In the genomic region with DNA sequence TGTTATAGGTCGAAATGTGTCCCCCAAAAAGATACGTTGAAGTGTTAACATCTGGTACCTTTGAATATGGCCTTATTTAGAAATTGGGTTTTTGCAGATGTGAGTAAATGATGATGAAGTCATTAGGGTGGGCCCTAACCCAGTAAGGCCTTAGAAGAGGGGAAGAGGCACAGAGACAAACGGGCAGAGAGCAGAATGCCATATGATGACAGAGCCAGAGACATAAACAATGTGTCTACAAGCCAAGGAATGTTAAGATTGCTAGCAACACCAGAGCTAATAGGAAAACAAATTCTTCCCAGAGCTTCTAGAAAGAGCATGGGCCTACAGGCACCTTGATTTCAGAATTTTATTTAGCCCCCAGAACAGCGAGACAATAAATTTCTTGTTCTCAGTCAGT, we compare ENCODE assay signal across 18 cellular contexts.
DNase-seq lines count a peak whose midpoint lies in the region; TF ChIP-seq lines count a peak whose summit lies in the region.
"Had no signal": no experiment of that assay in that cellular context is flagged by ENCODE, and none has a peak within 500 bp of the region (broad histone marks: within the 10 kb centered on the region; RNA-seq: fewer than 3 reads in every experiment).

No MANE protein-coding gene starts in this region.

- H3K4me1 Mint-ChIP-seq in MCF 10A (ENCODE audit: insufficient read depth, unreplicated experiment): no peaks in the 10 kb centered on the region
- H3K4me1 Mint-ChIP-seq: IgD-negative memory B cell had no signal

- CTCF ChIA-PET in MCF 10A (lab: Yijun Ruan, JAX): interaction anchor here (0.6 kb wide), 2 partner anchors 120 to 419 kb away, joined by 3 to 4 read pairs; no protein-coding TSS in a partner anchor

- no peak for DNase-seq in MCF 10A (ENCODE audit: unreplicated experiment)
- DNase-seq in breast epithelium (ENCODE audit: low spot score in 2 of 2): no peak
- DNase-seq in cardiac fibroblast (ENCODE audit: low read depth in 2 of 2): peak; percentile 19 to 49
- peak; percentile 39 for DNase-seq in fibroblast of villous mesenchyme (ENCODE audit: low read depth)
- DNase-seq in smooth muscle cell (lab: John Stamatoyannopoulos, UW; ENCODE audit: unreplicated experiment): no peak
- no peak for DNase-seq in BE2C
- DNase-seq in suprapubic skin (ENCODE audit: low spot score in 2 of 2): no peak
- DNase-seq in effector CD8-positive, alpha-beta T cell (lab: John Stamatoyannopoulos, UW): no peak
- DNase-seq: COR-L47; NCI-H1436 treated with DMSO at 0.1 percent for 48 hours; NCI-H2081; NCI-H526; NK-92 treated with Interleukin-12 subunit alpha and Interleukin-12 subunit beta, amount 100 ng/mL, for 24 hours; OCI-M1; RPMI8226 had no signal

- TF ChIP-seq POLR2A in breast epithelium (IDR thresholded peaks at IDR 0.05): no peak
- no peak for TF ChIP-seq POLR2A in suprapubic skin (IDR thresholded peaks at IDR 0.05)

- no peak for TF ChIP-seq EP300 in suprapubic skin (IDR thresholded peaks at IDR 0.05)

- 57% methylated on average over 4 of the region's 4 CpGs for WGBS in smooth muscle cell (ENCODE audit: low lambda C conversion rate)
- WGBS in suprapubic skin: 73% methylated on average over 4 of the region's 4 CpGs

- H3K4me1 ChIP-seq in breast epithelium (no peaks in the 10 kb centered on the region), smooth muscle cell (ENCODE audit: low read depth) (no peaks in the 10 kb centered on the region), BE2C (no peaks in the 10 kb centered on the region), suprapubic skin (no peaks in the 10 kb centered on the region)
- H3K4me1 ChIP-seq: BLaER1 treated with 17β-estradiol and CSF1 and Interleukin-3, amounts not matched to agents 10 nM and 100 nM had no signal

- no peaks in the 10 kb centered on the region for H3F3A ChIP-seq in smooth muscle cell (ENCODE audit: low read depth)

- no peak overlapping the region for H3K4me2 ChIP-seq in smooth muscle cell
- H3K4me2 ChIP-seq: BLaER1 treated with 17β-estradiol and CSF1 and Interleukin-3, amounts not matched to agents 10 nM and 100 nM had no signal

- H3K27me3 ChIP-seq in breast epithelium (no peaks in the 10 kb centered on the region), smooth muscle cell (ENCODE audit: low read depth) (no peaks in the 10 kb centered on the region), BE2C (no peaks in the 10 kb centered on the region), suprapubic skin (no peaks in the 10 kb centered on the region)
- H3K27me3 ChIP-seq: BLaER1 treated with 17β-estradiol and CSF1 and Interleukin-3, amounts not matched to agents 10 nM and 100 nM had no signal

- intact Hi-C loops in MCF 10A (cut with micrococcal nuclease): no loop called here
- intact Hi-C loops in breast epithelium (cut with DNase I; ENCODE audit: low total_unique reads): no loop called here

- H3K9ac ChIP-seq in smooth muscle cell (ENCODE audit: low read depth): no peak overlapping the region
- H3K9ac ChIP-seq: BLaER1 treated with 17β-estradiol and CSF1 and Interleukin-3, amounts not matched to agents 10 nM and 100 nM had no signal

- H2AFZ ChIP-seq in smooth muscle cell (ENCODE audit: low read depth): peak overlapping the region; percentile 64

- H3K27ac Mint-ChIP-seq in MCF 10A (ENCODE audit: low read depth, unreplicated experiment): peak overlapping the region; percentile 23
- H3K27ac Mint-ChIP-seq: IgD-negative memory B cell had no signal

- H3K4me3 ChIP-seq in breast epithelium: no peak overlapping the region
- no peak overlapping the region for H3K4me3 ChIP-seq in cardiac fibroblast (replicated peaks in 1 of 2; ENCODE audit: low read depth in 2 of 2, low read length in 2 of 2)
- H3K4me3 ChIP-seq in fibroblast of villous mesenchyme (ENCODE audit: low read depth, low read length): no peak overlapping the region
- no peak overlapping the region for H3K4me3 ChIP-seq in smooth muscle cell
- H3K4me3 ChIP-seq in BE2C (ENCODE audit: low read depth, low read length): no peak overlapping the region
- no peak overlapping the region for H3K4me3 ChIP-seq in suprapubic skin
- H3K4me3 ChIP-seq: BLaER1 treated with 17β-estradiol and CSF1 and Interleukin-3, amounts not matched to agents 10 nM and 100 nM had no signal

- POLR2A ChIA-PET in MCF 10A (lab: Yijun Ruan, JAX): no interaction called here

- no peaks in the 10 kb centered on the region for H3K79me2 ChIP-seq in smooth muscle cell (ENCODE audit: low read depth)

- H3K9me3 Mint-ChIP-seq in MCF 10A (ENCODE audit: unreplicated experiment): no peaks in the 10 kb centered on the region

- H3K36me3 ChIP-seq in breast epithelium (no peaks in the 10 kb centered on the region), smooth muscle cell (ENCODE audit: low read depth) (no peaks in the 10 kb centered on the region), BE2C (no peaks in the 10 kb centered on the region), suprapubic skin (no peaks in the 10 kb centered on the region)
- H3K36me3 ChIP-seq: BLaER1 treated with 17β-estradiol and CSF1 and Interleukin-3, amounts not matched to agents 10 nM and 100 nM had no signal

- H3K9me3 ChIP-seq in breast epithelium: no peaks in the 10 kb centered on the region
- H3K9me3 ChIP-seq in smooth muscle cell (replicated peaks; ENCODE audit: low read depth): no peaks in the 10 kb centered on the region
- H3K9me3 ChIP-seq in BE2C: no peaks in the 10 kb centered on the region
- peaks cover 3% of the 10 kb centered on the region for H3K9me3 ChIP-seq in suprapubic skin
- H3K9me3 ChIP-seq: BLaER1 treated with 17β-estradiol and CSF1 and Interleukin-3, amounts not matched to agents 10 nM and 100 nM had no signal

- no peak overlapping the region for H3K27ac ChIP-seq in breast epithelium
- H3K27ac ChIP-seq in smooth muscle cell (ENCODE audit: low read depth): peak overlapping the region; percentile 59
- no peak overlapping the region for H3K27ac ChIP-seq in suprapubic skin
- H3K27ac ChIP-seq: 22Rv1; BLaER1 treated with 17β-estradiol and CSF1 and Interleukin-3, amounts not matched to agents 10 nM and 100 nM had no signal

- H4K20me1 ChIP-seq in smooth muscle cell (ENCODE audit: low read depth): no peaks in the 10 kb centered on the region
- H4K20me1 ChIP-seq: BLaER1 treated with 17β-estradiol and CSF1 and Interleukin-3, amounts not matched to agents 10 nM and 100 nM had no signal

- no TSS peak for BruUV-seq in MCF 10A (replicated peaks; lab: Mats Ljungman, UMichigan)

- H3K27me3 Mint-ChIP-seq in MCF 10A (ENCODE audit: insufficient read depth, unreplicated experiment): no peaks in the 10 kb centered on the region
- H3K27me3 Mint-ChIP-seq: IgD-negative memory B cell had no signal

- H3K4me3 Mint-ChIP-seq in MCF 10A (ENCODE audit: unreplicated experiment): no peak overlapping the region
- H3K4me3 Mint-ChIP-seq: IgD-negative memory B cell had no signal

- no peak for TF ChIP-seq CTCF in MCF 10A (IDR thresholded peaks at IDR 0.05; ENCODE audit: unreplicated experiment)
- TF ChIP-seq CTCF in breast epithelium (IDR thresholded peaks at IDR 0.05): no peak
- TF ChIP-seq CTCF in cardiac fibroblast (IDR thresholded peaks at IDR 0.05; ENCODE audit: low read depth, low read length): no peak
- no peak for TF ChIP-seq CTCF in fibroblast of villous mesenchyme (IDR thresholded peaks at IDR 0.05; ENCODE audit: insufficient read depth, low read depth, low read length)
- TF ChIP-seq CTCF in smooth muscle cell (IDR thresholded peaks at IDR 0.05; ENCODE audit: borderline replicate concordance, insufficient read depth, poor library complexity, severe bottlenecking): no peak
- TF ChIP-seq CTCF in BE2C (IDR thresholded peaks at IDR 0.05; ENCODE audit: low read depth, low read length): no peak
- TF ChIP-seq CTCF in suprapubic skin (IDR thresholded peaks at IDR 0.05): no peak

- H3K36me3 Mint-ChIP-seq in MCF 10A (ENCODE audit: insufficient read depth, unreplicated experiment): peaks cover 4% of the 10 kb centered on the region
- H3K36me3 Mint-ChIP-seq: IgD-negative memory B cell had no signal

Comparison
In these comparisons a context has a peak if more than half of its experiments do, and no peak if none do; other contexts are left out.
1. DNase-seq: peak in cardiac fibroblast (2 of 2) and fibroblast of villous mesenchyme (single experiment); none in MCF 10A (single experiment), breast epithelium (0 of 2), smooth muscle cell (single experiment), BE2C (single experiment), suprapubic skin (0 of 2) and effector CD8-positive, alpha-beta T cell (single experiment).